ENCODE assay signal across 14 cellular contexts in the genomic region with DNA sequence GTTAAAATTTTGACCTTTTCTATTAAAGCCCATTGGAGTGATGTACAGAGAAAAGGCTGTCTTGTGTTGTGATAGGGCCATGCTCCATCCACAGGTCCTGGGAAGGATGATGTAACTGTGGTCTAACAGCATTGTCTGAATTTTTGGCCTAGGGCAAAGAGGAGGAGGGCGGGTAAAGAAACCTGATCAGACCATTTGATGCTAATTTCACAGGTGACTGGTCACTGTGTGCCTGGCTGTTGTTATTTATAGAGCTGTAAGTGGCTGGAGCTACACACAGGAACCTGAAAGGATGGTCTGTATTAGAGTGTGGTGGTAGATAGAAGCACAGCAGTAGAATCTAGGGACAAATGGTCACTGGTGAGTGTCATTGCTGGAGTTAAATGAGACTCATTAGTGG.
DNase-seq lines count a peak whose midpoint lies in the region; ATAC-seq, FAIRE-seq and TF ChIP-seq lines count a peak whose summit lies in the region.
"Had no signal": no experiment of that assay in that cellular context is flagged by ENCODE, and none has a peak within 500 bp of the region (broad histone marks: within the 10 kb centered on the region; RNA-seq: fewer than 3 reads in every experiment).

No MANE protein-coding gene starts in this region.

- H3K27me3 ChIP-seq in right atrium auricular region = no peaks in the 10 kb centered on the region
- H3K27me3 ChIP-seq: heart right ventricle had no signal

- TF ChIP-seq CTCF in A549 (IDR thresholded peaks at IDR 0.05) = no peak
- no peak for TF ChIP-seq CTCF in choroid plexus epithelial cell (conservative IDR thresholded peaks at IDR 0.05; ENCODE audit: low read depth, low read length)
- TF ChIP-seq CTCF in right atrium auricular region (IDR thresholded peaks at IDR 0.05) = no peak

- H3K36me3 ChIP-seq in right atrium auricular region = no peaks in the 10 kb centered on the region
- H3K36me3 ChIP-seq: heart right ventricle had no signal

- POLR2A ChIA-PET in A549 (lab: Yijun Ruan, JAX) = no interaction called here

- DNase-seq in A549 (ENCODE audit: low read depth in 1 of 2, low spot score in 1 of 2) = peak in 1 of 2 experiments; percentile 18
- DNase-seq in M059J (ENCODE audit: low read depth) = peak; percentile 71
- peak; percentile 42 for DNase-seq in NCI-H460 (ENCODE audit: extremely low read depth, low read depth)
- peak; percentile 12 for DNase-seq in choroid plexus epithelial cell (ENCODE audit: low read depth)
- no peak for DNase-seq in right atrium auricular region (ENCODE audit: low spot score)
- no peak for DNase-seq in epidermal melanocyte (ENCODE audit: insufficient read length, low spot score)
- DNase-seq: activated CD4-positive, alpha-beta T cell treated with anti-CD3 and anti-CD28 coated beads, Interleukin-2, amount 50 U/mL, for 1 hour; activated naive CD4-positive, alpha-beta T cell; dermis blood vessel endothelial cell; heart right ventricle; naive B cell had no signal

- H3K4me1 ChIP-seq in A549 (peaks cover 36% of the 10 kb centered on the region), right atrium auricular region (peaks cover 0 to 40% of the 10 kb centered on the region in 2 donors)

- CTCF ChIA-PET in A549 (lab: Yijun Ruan, JAX) = no interaction called here

- 47% methylated on average over 1 of the region's 1 CpG for WGBS in A549 (ENCODE audit: missing lambda C conversion rate)

- ATAC-seq in A549 (peak in 1 of 2 experiments; percentile 28; a peak in 1 of 6 replicates), esophagus mucosa (no peak), GM21825 (IDR thresholded peaks at IDR 0.05; ENCODE audit: unreplicated experiment) (no peak)
- ATAC-seq: heart right ventricle; stimulated activated effector memory CD8-positive, alpha-beta T cell treated with anti-CD3 and anti-CD28 coated beads, Interleukin-12 subunit alpha, Interleukin-12 subunit beta, amount 100 ng/mL, for 72 hours had no signal

- H3K9me3 ChIP-seq in A549 (no peaks in the 10 kb centered on the region), right atrium auricular region (no peaks in the 10 kb centered on the region)
- H3K9me3 ChIP-seq: heart right ventricle had no signal

- H3K4me3 ChIP-seq in A549 (no peak overlapping the region), choroid plexus epithelial cell (ENCODE audit: low read depth, low read length) (no peak overlapping the region), right atrium auricular region (no peak overlapping the region)
- H3K4me3 ChIP-seq: heart right ventricle had no signal

- TF ChIP-seq RAD21 in A549 (conservative IDR thresholded peaks at IDR 0.05 in 1 of 2, IDR thresholded peaks at IDR 0.05 in 1 of 2) = no peak

- H3K27ac ChIP-seq in A549 (peak overlapping the region; percentile 8 to 54; a peak in 3 of 6 replicates), right atrium auricular region (no peak overlapping the region)
- H3K27ac ChIP-seq: heart right ventricle had no signal

- H3K4me2 ChIP-seq in A549 = peak overlapping the region; percentile 54

- FAIRE-seq in A549 (lab: Jason Lieb, UNC) = no peak

- TF ChIP-seq EP300 in A549 (IDR thresholded peaks at IDR 0.05) = no peak

- no peak for TF ChIP-seq POLR2A in A549 (IDR thresholded peaks at IDR 0.05; ENCODE audit: low read length)

TF ChIP-seq in A549, 52 proteins besides CTCF, POLR2A, EP300 and RAD21:
- TF ChIP-seq GATA3 (IDR thresholded peaks at IDR 0.05; ENCODE audit: borderline replicate concordance) (no peak), NFE2L2 (conservative IDR thresholded peaks at IDR 0.05; ENCODE audit: low read length) (no peak), FOXS1 (CRISPR knock-in tag; IDR thresholded peaks at IDR 0.05) (no peak), CBX8 (IDR thresholded peaks at IDR 0.05) (no peak), CHD2 (IDR thresholded peaks at IDR 0.05; ENCODE audit: low read length, partially characterized antibody) (no peak), NPAS2 (CRISPR knock-in tag; IDR thresholded peaks at IDR 0.05; ENCODE audit: borderline replicate concordance) (no peak), JUNB (IDR thresholded peaks at IDR 0.05) (no peak), HOXB13 (CRISPR knock-in tag; IDR thresholded peaks at IDR 0.05; ENCODE audit: low read depth) (no peak), CBX2 (IDR thresholded peaks at IDR 0.05; ENCODE audit: borderline replicate concordance, low read depth) (no peak), RCOR1 (IDR thresholded peaks at IDR 0.05; ENCODE audit: low read depth, low read length) (no peak), MYC (IDR thresholded peaks at IDR 0.05; ENCODE audit: borderline replicate concordance, low read length) (no peak), KDM5A (IDR thresholded peaks at IDR 0.05) (no peak), FOSB (CRISPR knock-in tag; IDR thresholded peaks at IDR 0.05) (no peak), SREBF2 (IDR thresholded peaks at IDR 0.05) (no peak), ZC3H11A (IDR thresholded peaks at IDR 0.05) (no peak)
- TF ChIP-seq, protein P1, sequence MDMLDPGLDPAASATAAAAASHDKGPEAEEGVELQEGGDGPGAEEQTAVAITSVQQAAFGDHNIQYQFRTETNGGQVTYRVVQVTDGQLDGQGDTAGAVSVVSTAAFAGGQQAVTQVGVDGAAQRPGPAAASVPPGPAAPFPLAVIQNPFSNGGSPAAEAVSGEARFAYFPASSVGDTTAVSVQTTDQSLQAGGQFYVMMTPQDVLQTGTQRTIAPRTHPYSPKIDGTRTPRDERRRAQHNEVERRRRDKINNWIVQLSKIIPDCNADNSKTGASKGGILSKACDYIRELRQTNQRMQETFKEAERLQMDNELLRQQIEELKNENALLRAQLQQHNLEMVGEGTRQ (IDR thresholded peaks at IDR 0.05) = no peak

Comparison
In these comparisons a context has a peak if more than half of its experiments do, and no peak if none do; other contexts are left out.
1. DNase-seq: peak in M059J (single experiment), NCI-H460 (single experiment) and choroid plexus epithelial cell (single experiment); none in right atrium auricular region (single experiment) and epidermal melanocyte (single experiment).
2. H3K27ac ChIP-seq: peak in A549 (2 of 2); none in right atrium auricular region (0 of 2).